In the genomic region with DNA sequence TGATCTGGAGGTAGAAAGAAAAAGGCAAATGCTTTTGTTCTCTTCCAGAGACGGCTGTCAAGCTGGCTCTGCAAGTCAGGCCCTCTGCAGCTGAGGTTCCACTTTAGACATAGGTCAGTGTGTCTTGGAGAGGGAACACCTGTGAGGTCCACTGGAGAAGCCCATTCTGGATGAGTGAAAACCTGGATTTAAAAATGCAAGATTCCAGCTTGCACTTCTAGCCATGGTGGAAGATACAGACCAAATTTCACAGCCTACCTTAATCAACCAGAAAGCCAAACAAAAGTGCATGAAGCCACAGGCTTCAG, we compare ENCODE assay signal across 21 cellular contexts.
"Had no signal": no experiment of that assay in that cellular context is flagged by ENCODE, and none has a peak within 500 bp of the region (broad histone marks: within the 10 kb centered on the region; RNA-seq: fewer than 3 reads in every experiment).

No MANE protein-coding gene starts in this region.

- H3K4me3 ChIP-seq: SJSA1, SK-N-MC had no signal

- DNase-seq: KBM-7, MV-4-11, NCI-H1048, NCI-H1105, NCI-H1417, NCI-H1436 treated with DMSO at 0.1 percent for 48 hours, NCI-H1694 treated with DMSO at 0.1 percent for 48 hours, NCI-H1930, NCI-H2081, NCI-H2107, NCI-H226, NCI-H446, NCI-H510A, NCI-H524 treated with DMSO at 0.1 percent for 48 hours, NCI-H69, NCI-H774, Right ventricle myocardium superior, RPMI8226, SIG-M5 had no signal

- H3K27ac ChIP-seq: SJSA1, SK-N-MC had no signal

- H3K9me3 ChIP-seq: SJSA1 had no signal

- H3K27me3 ChIP-seq: SJSA1 had no signal
